ENCODE assay signal across 26 cellular contexts in the genomic region with DNA sequence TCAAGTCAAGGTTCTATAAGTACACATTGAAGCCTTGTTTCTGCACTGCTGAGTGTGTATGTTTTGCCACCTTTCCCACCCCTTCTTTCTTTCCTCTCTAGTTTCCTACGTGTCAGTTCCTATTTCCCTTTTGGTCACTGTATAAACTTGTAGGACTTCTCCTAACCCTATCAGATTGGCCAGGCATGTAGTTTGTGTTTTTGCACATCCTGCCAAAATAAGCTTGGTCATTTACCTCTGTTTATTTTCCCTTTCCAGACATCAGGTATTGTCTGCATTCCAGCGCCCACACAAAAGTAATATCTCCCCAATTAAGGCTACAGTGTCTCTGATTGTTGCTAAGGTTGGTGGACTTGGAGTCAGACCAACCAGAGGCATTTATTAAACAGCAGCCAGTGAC.
DNase-seq lines count a peak whose midpoint lies in the region; ATAC-seq, FAIRE-seq and TF ChIP-seq lines count a peak whose summit lies in the region.
"Had no signal": no experiment of that assay in that cellular context is flagged by ENCODE, and none has a peak within 500 bp of the region (broad histone marks: within the 10 kb centered on the region; RNA-seq: fewer than 3 reads in every experiment).

No MANE protein-coding gene starts in this region.

- DNase-seq in right cardiac atrium (no peak), left ventricle myocardium superior (no peak), bronchial epithelial cell (ENCODE audit: low read depth) (peak; percentile 75), glomerular endothelial cell (ENCODE audit: extremely low read depth, low read depth, low spot score) (peak; percentile 48), substantia nigra (lab: John Stamatoyannopoulos, UW) (no peak)
- DNase-seq: CD8-positive, alpha-beta memory T cell; DMS53; EL; GF-D8; H7; MM.1S; NCI-H1048; NCI-H1436 treated with DMSO at 0.1 percent for 48 hours; NCI-H2029; NCI-H226; NCI-H510A treated with DMSO at 0.1 percent for 48 hours; NCI-H748 treated with DMSO at 0.1 percent for 48 hours; PC-9; RPMI8226; SHP77 treated with DMSO at 0.1 percent for 48 hours had no signal

- TF ChIP-seq CTCF in bronchial epithelial cell (IDR thresholded peaks at IDR 0.05; ENCODE audit: insufficient read depth, low read length, severe bottlenecking), result no peak

- H3K9me3 ChIP-seq in right cardiac atrium (ENCODE audit: control insufficient read depth, low read length), result no peaks in the 10 kb centered on the region

- intact Hi-C loops in right cardiac atrium (cut with DNase I), result loop anchor here in 1 of 4 donors (10.0 kb wide), 1 partner anchor 58 kb away; no protein-coding TSS in a partner anchor
- intact Hi-C loops in left ventricle myocardium superior (cut with micrococcal nuclease), result no loop called here

- H3K36me3 ChIP-seq in bronchial epithelial cell (ENCODE audit: control insufficient read depth, insufficient read depth, low read length), result no peaks in the 10 kb centered on the region

- WGBS in right cardiac atrium, result 52% methylated on average over 2 of the region's 2 CpGs

- H3K27ac ChIP-seq in right cardiac atrium (ENCODE audit: low read length) (no peak overlapping the region), substantia nigra (ENCODE audit: low read depth, low read length, poor library complexity, severe bottlenecking) (no peak overlapping the region)
- H3K27ac ChIP-seq: C4-2B, PC-9, SK-N-MC had no signal

- H3K4me1 ChIP-seq in right cardiac atrium (ENCODE audit: control insufficient read depth, insufficient read depth, low read length), result peaks cover 1% of the 10 kb centered on the region

- ATAC-seq in right cardiac atrium (peak; percentile 55 to 86), left ventricle myocardium superior (no peak), HG02870 (IDR thresholded peaks at IDR 0.05; ENCODE audit: unreplicated experiment) (no peak), GM18868 (IDR thresholded peaks at IDR 0.05; ENCODE audit: unreplicated experiment) (no peak)
- ATAC-seq: K562 had no signal

- no peaks in the 10 kb centered on the region for H3K27me3 ChIP-seq in right cardiac atrium (ENCODE audit: control insufficient read depth, insufficient read depth)
- H3K27me3 ChIP-seq in bronchial epithelial cell (ENCODE audit: control insufficient read depth, insufficient read depth, low read length), result no peaks in the 10 kb centered on the region

- no peak for FAIRE-seq in bronchial epithelial cell (lab: Jason Lieb, UNC)
- FAIRE-seq: D721Med, K562 had no signal

- no peak overlapping the region for H3K4me3 ChIP-seq in right cardiac atrium (ENCODE audit: low read length)
- H3K4me3 ChIP-seq in bronchial epithelial cell (ENCODE audit: low read depth, low read length), result no peak overlapping the region
- H3K4me3 ChIP-seq: K562, PC-9, SK-N-MC had no signal

Comparison
In these comparisons a context has a peak if more than half of its experiments do, and no peak if none do; other contexts are left out.
1. ATAC-seq: peak in right cardiac atrium (2 of 2); none in left ventricle myocardium superior (single experiment), HG02870 (single experiment) and GM18868 (single experiment).
2. DNase-seq: peak in bronchial epithelial cell (single experiment) and glomerular endothelial cell (single experiment); none in right cardiac atrium (0 of 3), left ventricle myocardium superior (single experiment) and substantia nigra (0 of 49).